Comparison of ENCODE assay signal across 13 cellular contexts in genomic region chr1:24897263-24898151, GRCh38. TPM values are rescaled to one million over a fixed set of nuclear protein-coding genes. Genes with fewer than 3 reads are reported as not detected.
A peak's percentile ranks its signal among the peaks of the same experiment; 100 is the strongest.
DNase-seq lines count a peak whose midpoint lies in the region; ATAC-seq and TF ChIP-seq lines count a peak whose summit lies in the region.
"Had no signal": no experiment of that assay in that cellular context is flagged by ENCODE, and none has a peak within 500 bp of the region (broad histone marks: within the 10 kb centered on the region; RNA-seq: fewer than 3 reads in every experiment).

No MANE protein-coding gene starts in this region.

- H3K27ac Mint-ChIP-seq in activated naive CD8-positive, alpha-beta T cell treated with anti-CD3 and anti-CD28 coated beads for 36 hours = peak overlapping the region; percentile 50
- H3K27ac Mint-ChIP-seq in natural killer cell = peak overlapping the region; percentile 91 to 99
- H3K27ac Mint-ChIP-seq: HFFc6 had no signal

- DNase-seq in AG20443 (ENCODE audit: low spot score) (peak; percentile 48), GM20000 (ENCODE audit: low spot score) (peak; percentile 9), natural killer cell (peak; percentile 15), HPDE6-E6E7 (ENCODE audit: extremely low spot score) (no peak)
- DNase-seq in activated naive CD8-positive, alpha-beta T cell treated with anti-CD3 and anti-CD28 coated beads for 36 hours = no peak
- DNase-seq: NCI-H524 treated with DMSO at 0.1 percent for 48 hours had no signal

- H3K4me1 Mint-ChIP-seq in activated naive CD8-positive, alpha-beta T cell treated with anti-CD3 and anti-CD28 coated beads for 36 hours = peaks cover 29% of the 10 kb centered on the region
- H3K4me1 Mint-ChIP-seq in natural killer cell = peaks cover 47 to 69% of the 10 kb centered on the region in 2 donors

- H3K36me3 Mint-ChIP-seq in activated naive CD8-positive, alpha-beta T cell treated with anti-CD3 and anti-CD28 coated beads for 36 hours = peaks cover 21% of the 10 kb centered on the region
- peaks cover 9% of the 10 kb centered on the region for H3K36me3 Mint-ChIP-seq in natural killer cell

- intact Hi-C loops in natural killer cell (cut with micrococcal nuclease) = loop anchor here (1.0 to 2.0 kb wide), 2 partner anchors 41 to 49 kb away; no protein-coding TSS in a partner anchor

- H3K4me3 Mint-ChIP-seq in activated naive CD8-positive, alpha-beta T cell treated with anti-CD3 and anti-CD28 coated beads for 36 hours = no peak overlapping the region
- H3K4me3 Mint-ChIP-seq in natural killer cell = no peak overlapping the region
- H3K4me3 Mint-ChIP-seq: HFFc6 had no signal

- peaks cover 7% of the 10 kb centered on the region for H3K9me3 Mint-ChIP-seq in activated naive CD8-positive, alpha-beta T cell treated with anti-CD3 and anti-CD28 coated beads for 36 hours
- peaks cover 0 to 3% of the 10 kb centered on the region in 2 donors for H3K9me3 Mint-ChIP-seq in natural killer cell

- peak in 1 of 3 donors; percentile 5 for ATAC-seq in natural killer cell
- no peak for ATAC-seq in HG03432 (IDR thresholded peaks at IDR 0.05; ENCODE audit: unreplicated experiment)
- ATAC-seq in HG02885 (IDR thresholded peaks at IDR 0.05; ENCODE audit: poor library complexity, unreplicated experiment) = no peak
- ATAC-seq in GM18907 (IDR thresholded peaks at IDR 0.05; ENCODE audit: unreplicated experiment) = no peak

- TF ChIP-seq CTCF in GM20000 (IDR thresholded peaks at IDR 0.05; ENCODE audit: extremely low read depth, missing control alignments) = no peak
- no peak for TF ChIP-seq CTCF in natural killer cell (IDR thresholded peaks at IDR 0.05)

- H3K27me3 Mint-ChIP-seq in activated naive CD8-positive, alpha-beta T cell treated with anti-CD3 and anti-CD28 coated beads for 36 hours = peaks cover 13% of the 10 kb centered on the region
- no peaks in the 10 kb centered on the region for H3K27me3 Mint-ChIP-seq in natural killer cell (ENCODE audit: low read depth in 2 of 2)

RNA-seq across cellular contexts. Expression of gene RUNX3, which starts 32.6 kb away (rescaled TPM):
- 100 to 1,000 TPM; 144 TPM for total RNA-seq in activated naive CD8-positive, alpha-beta T cell treated with anti-CD3 and anti-CD28 coated beads for 36 hours
- total RNA-seq in natural killer cell = 100 to 1,000 TPM; 537 to 630 (median 601) TPM
- total RNA-seq: cerebellum, HFFc6, IMR-90, lung microvascular endothelial cell had no signal

Comparison
In these comparisons a context has a peak if more than half of its experiments do, and no peak if none do; other contexts are left out.
1. DNase-seq: peak in AG20443 (single experiment), GM20000 (single experiment) and natural killer cell (single experiment); none in activated naive CD8-positive, alpha-beta T cell treated with anti-CD3 and anti-CD28 coated beads for 36 hours (single experiment) and HPDE6-E6E7 (single experiment).